ENCODE assay signal across 1 cellular context in the genomic region with DNA sequence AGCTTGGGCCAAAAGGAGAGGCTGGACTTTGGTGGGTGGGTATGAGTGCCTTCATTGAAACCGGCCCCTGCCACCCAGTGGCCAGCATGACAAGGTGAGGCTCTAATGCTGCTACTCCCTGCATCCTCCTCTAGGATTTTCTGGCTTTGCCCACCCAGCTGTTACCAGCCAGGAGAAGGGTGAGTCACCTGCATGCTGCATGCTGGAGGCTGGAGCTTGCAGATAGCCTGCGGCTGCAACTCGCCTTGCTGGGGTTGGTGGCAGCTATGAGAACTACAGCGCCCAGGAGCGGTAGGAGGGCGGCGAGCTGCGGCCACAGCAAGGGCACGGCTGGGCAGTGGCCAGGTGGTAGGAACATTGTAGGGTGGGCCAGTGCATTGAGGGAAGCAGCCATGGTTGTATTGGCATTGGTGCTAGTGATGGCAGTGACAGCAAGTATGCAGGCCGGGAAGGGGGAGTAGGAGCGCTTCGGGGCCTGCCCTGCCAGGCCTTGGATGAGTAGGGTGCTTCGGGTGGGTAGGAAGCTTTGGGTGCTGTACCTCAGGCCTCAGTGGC.
TF ChIP-seq lines count a peak whose summit lies in the region.

No MANE protein-coding gene starts in this region.

TF ChIP-seq in HepG2, 621 proteins besides CTCF, POLR2A, EP300 and RAD21 (continued from another document):
- no peak for TF ChIP-seq SSRP1 (CRISPR knock-in tag; IDR thresholded peaks at IDR 0.05)
- TF ChIP-seq, protein P1, sequence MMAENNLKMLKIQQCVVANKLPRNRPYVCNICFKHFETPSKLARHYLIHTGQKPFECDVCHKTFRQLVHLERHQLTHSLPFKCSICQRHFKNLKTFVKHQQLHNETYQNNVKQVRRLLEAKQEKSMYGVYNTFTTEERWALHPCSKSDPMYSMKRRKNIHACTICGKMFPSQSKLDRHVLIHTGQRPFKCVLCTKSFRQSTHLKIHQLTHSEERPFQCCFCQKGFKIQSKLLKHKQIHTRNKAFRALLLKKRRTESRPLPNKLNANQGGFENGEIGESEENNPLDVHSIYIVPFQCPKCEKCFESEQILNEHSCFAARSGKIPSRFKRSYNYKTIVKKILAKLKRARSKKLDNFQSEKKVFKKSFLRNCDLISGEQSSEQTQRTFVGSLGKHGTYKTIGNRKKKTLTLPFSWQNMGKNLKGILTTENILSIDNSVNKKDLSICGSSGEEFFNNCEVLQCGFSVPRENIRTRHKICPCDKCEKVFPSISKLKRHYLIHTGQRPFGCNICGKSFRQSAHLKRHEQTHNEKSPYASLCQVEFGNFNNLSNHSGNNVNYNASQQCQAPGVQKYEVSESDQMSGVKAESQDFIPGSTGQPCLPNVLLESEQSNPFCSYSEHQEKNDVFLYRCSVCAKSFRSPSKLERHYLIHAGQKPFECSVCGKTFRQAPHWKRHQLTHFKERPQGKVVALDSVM (CRISPR knock-in tag; IDR thresholded peaks at IDR 0.05): no peak
- TF ChIP-seq ZNF709 (CRISPR knock-in tag; IDR thresholded peaks at IDR 0.05): no peak
- no peak for TF ChIP-seq RBFOX2 (IDR thresholded peaks at IDR 0.05; ENCODE audit: low read depth, low read length)
- TF ChIP-seq ZBTB1 (CRISPR knock-in tag; IDR thresholded peaks at IDR 0.05; ENCODE audit: borderline replicate concordance): no peak
- no peak for TF ChIP-seq ZFP62 (CRISPR knock-in tag; IDR thresholded peaks at IDR 0.05)
- TF ChIP-seq ZNF264 (CRISPR knock-in tag; IDR thresholded peaks at IDR 0.05): no peak
- TF ChIP-seq ZFP91 (CRISPR knock-in tag; IDR thresholded peaks at IDR 0.05; ENCODE audit: borderline replicate concordance): no peak
- TF ChIP-seq, protein P2, sequence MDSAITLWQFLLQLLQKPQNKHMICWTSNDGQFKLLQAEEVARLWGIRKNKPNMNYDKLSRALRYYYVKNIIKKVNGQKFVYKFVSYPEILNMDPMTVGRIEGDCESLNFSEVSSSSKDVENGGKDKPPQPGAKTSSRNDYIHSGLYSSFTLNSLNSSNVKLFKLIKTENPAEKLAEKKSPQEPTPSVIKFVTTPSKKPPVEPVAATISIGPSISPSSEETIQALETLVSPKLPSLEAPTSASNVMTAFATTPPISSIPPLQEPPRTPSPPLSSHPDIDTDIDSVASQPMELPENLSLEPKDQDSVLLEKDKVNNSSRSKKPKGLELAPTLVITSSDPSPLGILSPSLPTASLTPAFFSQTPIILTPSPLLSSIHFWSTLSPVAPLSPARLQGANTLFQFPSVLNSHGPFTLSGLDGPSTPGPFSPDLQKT (CRISPR knock-in tag; IDR thresholded peaks at IDR 0.05; ENCODE audit: borderline replicate concordance): no peak
- no peak for TF ChIP-seq EEA1 (CRISPR knock-in tag; IDR thresholded peaks at IDR 0.05; ENCODE audit: borderline replicate concordance)
- no peak for TF ChIP-seq PITX1 (CRISPR knock-in tag; IDR thresholded peaks at IDR 0.05)
- no peak for TF ChIP-seq ZNF609 (CRISPR knock-in tag; IDR thresholded peaks at IDR 0.05; ENCODE audit: borderline replicate concordance)
- TF ChIP-seq ZNF746 (CRISPR knock-in tag; IDR thresholded peaks at IDR 0.05): no peak
- TF ChIP-seq FOSL1 (CRISPR knock-in tag; IDR thresholded peaks at IDR 0.05; ENCODE audit: borderline replicate concordance): no peak
- no peak for TF ChIP-seq ZNF281 (CRISPR knock-in tag; IDR thresholded peaks at IDR 0.05; ENCODE audit: borderline replicate concordance)
- TF ChIP-seq ZNF556 (CRISPR knock-in tag; IDR thresholded peaks at IDR 0.05; ENCODE audit: borderline replicate concordance): no peak
